8 cellular contexts compared by ENCODE assay signal in the genomic region with DNA sequence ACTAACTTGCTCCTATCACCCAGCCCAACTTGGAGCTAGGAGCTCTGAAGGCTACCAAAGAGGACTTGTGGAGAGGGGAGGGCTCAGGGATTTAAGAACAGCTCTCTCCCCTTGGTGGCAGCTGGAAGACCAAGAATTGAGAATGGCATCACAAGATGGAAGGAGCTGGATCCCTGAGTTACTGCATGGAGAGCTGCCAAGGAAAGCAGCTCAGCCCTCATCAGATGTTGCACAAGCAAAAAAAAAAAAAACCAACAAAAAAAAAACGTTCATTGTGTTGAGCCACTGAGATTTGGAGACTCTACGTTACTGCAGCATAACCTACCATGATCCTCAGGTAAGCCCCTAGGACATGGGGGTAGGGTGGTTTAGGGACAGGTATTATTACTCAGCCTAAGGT. TPM values are rescaled to one million over a fixed set of nuclear protein-coding genes. Genes with fewer than 3 reads are reported as not detected.
DNase-seq lines count a peak whose midpoint lies in the region; ATAC-seq and TF ChIP-seq lines count a peak whose summit lies in the region.
"Had no signal": no experiment of that assay in that cellular context is flagged by ENCODE, and none has a peak within 500 bp of the region (broad histone marks: within the 10 kb centered on the region; RNA-seq: fewer than 3 reads in every experiment).

No MANE protein-coding gene starts in this region.

- H3K36me3 ChIP-seq in tibial nerve, result peaks cover 0 to 52% (median 0%) of the 10 kb centered on the region in 3 donors

- in situ Hi-C loops in G401 (cut with HindIII; ENCODE audit: low sequenced_read_pairs), result no loop called here

- TF ChIP-seq EP300 in tibial nerve (IDR thresholded peaks at IDR 0.05), result no peak

- H3K4me1 ChIP-seq in tibial nerve, result peaks cover 0 to 31% (median 12%) of the 10 kb centered on the region in 4 donors
- H3K4me1 ChIP-seq: parathyroid adenoma had no signal

- H3K27ac ChIP-seq in cingulate gyrus (ENCODE audit: low read depth, low read length), result peak overlapping the region; percentile 54
- peak overlapping the region; percentile 30 to 86 (median 66) for H3K27ac ChIP-seq in tibial nerve
- H3K27ac ChIP-seq: parathyroid adenoma had no signal

- H3K27me3 ChIP-seq in tibial nerve, result no peaks in the 10 kb centered on the region

- peak; percentile 74 for DNase-seq in M059J (ENCODE audit: low read depth)
- peak; percentile 43 for DNase-seq in left lobe of liver (ENCODE audit: low spot score)
- DNase-seq in tibial nerve (ENCODE audit: low spot score in 2 of 2), result peak in 1 of 2 donors; percentile 59
- no peak for DNase-seq in G401 (ENCODE audit: low spot score)
- DNase-seq in NCI-H2029 treated with DMSO at 0.1 percent for 48 hours (lab: John Stamatoyannopoulos, UW), result no peak
- no peak for DNase-seq in NCI-H1105 treated with DMSO at 0.1 percent for 48 hours (lab: John Stamatoyannopoulos, UW)

- no peak overlapping the region for H3K4me3 ChIP-seq in tibial nerve

- H3K9me3 ChIP-seq in tibial nerve, result no peaks in the 10 kb centered on the region

- TF ChIP-seq POLR2A in tibial nerve (IDR thresholded peaks at IDR 0.05), result no peak

- TF ChIP-seq CTCF in tibial nerve (IDR thresholded peaks at IDR 0.05), result no peak

- peak; percentile 46 for ATAC-seq in left lobe of liver

- WGBS in tibial nerve, 2 donors, result 38 to 57% methylated on average over 2 of the region's 2 CpGs

RNA-seq across cellular contexts. Expression of a gene that starts 41.0 kb away (rescaled TPM):
- total RNA-seq in M059J (2014; rRNA removed; shearing (Covaris generic)), result 182 and 224 TPM in 2 replicates
- total RNA-seq in left lobe of liver, result 74.7 TPM
- total RNA-seq in tibial nerve, result 100 to 1,000 TPM; 114 to 217 (median 193) TPM
- total RNA-seq in G401 (2014; rRNA removed; shearing (Covaris generic)), result 47.2 and 80.4 TPM in 2 replicates

Comparison
In these comparisons a context has a peak if more than half of its experiments do, and no peak if none do; other contexts are left out.
1. DNase-seq: peak in M059J (single experiment) and left lobe of liver (single experiment); none in G401 (single experiment), NCI-H2029 treated with DMSO at 0.1 percent for 48 hours (single experiment) and NCI-H1105 treated with DMSO at 0.1 percent for 48 hours (single experiment).